Comparison of ENCODE assay signal across 8 cellular contexts in genomic region chr13:78659450-78660110, GRCh38. TPM values are rescaled to one million over a fixed set of nuclear protein-coding genes. Genes with fewer than 3 reads are reported as not detected.
A peak's percentile ranks its signal among the peaks of the same experiment; 100 is the strongest.
DNase-seq lines count a peak whose midpoint lies in the region; TF ChIP-seq lines count a peak whose summit lies in the region.

No MANE protein-coding gene starts in this region.

- CTCF ChIA-PET in activated CD4-positive, alpha-beta T cell treated with anti-CD3 and anti-CD28 coated beads, Interleukin-2, amount 10 ng/mL, durations not matched to agents 7 days and 5 days (lab: Charles Lee) = interaction anchor here (1.1 kb wide), 1 partner anchor 18 kb away, joined by 3 read pairs; no protein-coding TSS in a partner anchor

- H3K27me3 Mint-ChIP-seq in activated CD4-positive, alpha-beta T cell treated with anti-CD3 and anti-CD28 coated beads, Interleukin-2, amount 10 ng/mL, durations not matched to agents 7 days and 5 days = no peaks in the 10 kb centered on the region

- H3K9me3 Mint-ChIP-seq in activated CD4-positive, alpha-beta T cell treated with anti-CD3 and anti-CD28 coated beads, Interleukin-2, amount 10 ng/mL, durations not matched to agents 7 days and 5 days = no peaks in the 10 kb centered on the region

- peak overlapping the region in 1 of 2 donors; percentile 62 for H3K27ac ChIP-seq in ascending aorta
- H3K27ac ChIP-seq in suprapubic skin = no peak overlapping the region

- H3K36me3 Mint-ChIP-seq in activated CD4-positive, alpha-beta T cell treated with anti-CD3 and anti-CD28 coated beads, Interleukin-2, amount 10 ng/mL, durations not matched to agents 7 days and 5 days (ENCODE audit: low read depth) = peaks cover 18% of the 10 kb centered on the region

- no peak for TF ChIP-seq EP300 in suprapubic skin (IDR thresholded peaks at IDR 0.05)

- H3K36me3 ChIP-seq in ascending aorta (no peaks in the 10 kb centered on the region), kidney epithelial cell (ENCODE audit: control insufficient read depth, insufficient read depth, low read length) (no peaks in the 10 kb centered on the region), suprapubic skin (no peaks in the 10 kb centered on the region)

- TF ChIP-seq POLR2A in suprapubic skin (IDR thresholded peaks at IDR 0.05) = no peak

- peaks cover 53% of the 10 kb centered on the region for H3K4me1 Mint-ChIP-seq in activated CD4-positive, alpha-beta T cell treated with anti-CD3 and anti-CD28 coated beads, Interleukin-2, amount 10 ng/mL, durations not matched to agents 7 days and 5 days

- TF ChIP-seq CTCF in ascending aorta (IDR thresholded peaks at IDR 0.05) (no peak), kidney epithelial cell (IDR thresholded peaks at IDR 0.05; ENCODE audit: insufficient read depth, low read length, poor library complexity, severe bottlenecking) (no peak), suprapubic skin (IDR thresholded peaks at IDR 0.05) (no peak)

- peak overlapping the region; percentile 99 for H3K27ac Mint-ChIP-seq in activated CD4-positive, alpha-beta T cell treated with anti-CD3 and anti-CD28 coated beads, Interleukin-2, amount 10 ng/mL, durations not matched to agents 7 days and 5 days

- H3K4me3 Mint-ChIP-seq in activated CD4-positive, alpha-beta T cell treated with anti-CD3 and anti-CD28 coated beads, Interleukin-2, amount 10 ng/mL, durations not matched to agents 7 days and 5 days = peak overlapping the region; percentile 100

- POLR2A ChIA-PET in activated CD4-positive, alpha-beta T cell treated with anti-CD3 and anti-CD28 coated beads, Interleukin-2, amount 10 ng/mL, durations not matched to agents 7 days and 5 days (lab: Charles Lee) = interaction anchor here (0.8 kb wide), 1 partner anchor 209 kb away, joined by 3 read pairs; no protein-coding TSS in a partner anchor

- H3K27me3 ChIP-seq in ascending aorta = no peaks in the 10 kb centered on the region
- H3K27me3 ChIP-seq in kidney epithelial cell (ENCODE audit: control insufficient read depth, insufficient read depth, low read length) = no peaks in the 10 kb centered on the region
- H3K27me3 ChIP-seq in suprapubic skin = no peaks in the 10 kb centered on the region

- H3K4me1 ChIP-seq in ascending aorta (peaks cover 3 to 12% of the 10 kb centered on the region in 2 donors), suprapubic skin (peaks cover 31% of the 10 kb centered on the region)

- peak overlapping the region; percentile 94 to 96 for H3K4me3 ChIP-seq in ascending aorta
- peak overlapping the region; percentile 95 for H3K4me3 ChIP-seq in kidney epithelial cell (ENCODE audit: low read depth, low read length)
- H3K4me3 ChIP-seq in suprapubic skin = peak overlapping the region; percentile 65

- DNase-seq in activated CD4-positive, alpha-beta T cell treated with anti-CD3 and anti-CD28 coated beads, Interleukin-2, amount 10 ng/mL, durations not matched to agents 7 days and 5 days = no peak
- no peak for DNase-seq in activated CD4-positive, alpha-beta T cell treated with anti-CD3 and anti-CD28 coated beads, Interleukin-2, amount 50 U/mL, for 4 hours
- no peak for DNase-seq in ascending aorta (ENCODE audit: low spot score in 2 of 2)
- no peak for DNase-seq in kidney epithelial cell (ENCODE audit: low read depth)
- no peak for DNase-seq in suprapubic skin (ENCODE audit: low spot score in 2 of 2)
- no peak for DNase-seq in stimulated activated CD4-positive, alpha-beta T cell treated with anti-CD3 and anti-CD28 coated beads, Interleukin-4, amount 100 ng/mL, for 24 hours
- no peak for DNase-seq in islet precursor cell
- no peak for DNase-seq in SW 1271 (lab: John Stamatoyannopoulos, UW)

- no peaks in the 10 kb centered on the region for H3K9me3 ChIP-seq in ascending aorta
- H3K9me3 ChIP-seq in suprapubic skin = no peaks in the 10 kb centered on the region

- 19% methylated on average over 17 of the region's 17 CpGs for WGBS in suprapubic skin

- intact Hi-C loops in ascending aorta (cut with DNase I) = loop anchor here (10.0 kb wide), 2 partner anchors 745 to 965 kb away; partner anchors contain the start of genes RBM26 and SLAIN1

RNA-seq across cellular contexts. Expression of gene OBI1, which starts 0.6 kb away (rescaled TPM):
- 10 to 100 TPM; 19.9 to 22.2 TPM for total RNA-seq in activated CD4-positive, alpha-beta T cell treated with anti-CD3 and anti-CD28 coated beads, Interleukin-2, amount 10 ng/mL, durations not matched to agents 7 days and 5 days
- total RNA-seq in ascending aorta (1.8 TPM), kidney epithelial cell (13.1 and 14.0 TPM in 2 replicates), suprapubic skin (10 to 100 TPM in 1 of 4 donors, 1 to 10 TPM in 3; 5.3 to 10.6 (median 6.7) TPM)

RNA-seq across cellular contexts. Expression of gene POU4F1, which starts 56.2 kb away (rescaled TPM):
- total RNA-seq in activated CD4-positive, alpha-beta T cell treated with anti-CD3 and anti-CD28 coated beads, Interleukin-2, amount 10 ng/mL, durations not matched to agents 7 days and 5 days = under 1 TPM; 0.17 to 0.20 TPM
- total RNA-seq in ascending aorta (not detected), kidney epithelial cell (0.13 TPM in 1 of 2 replicates, not detected in the other), suprapubic skin (under 1 TPM in 2 of 4 donors, not detected in 2; 0.13 to 0.16 TPM)
